ENCODE assay signal across 20 cellular contexts in the genomic region with DNA sequence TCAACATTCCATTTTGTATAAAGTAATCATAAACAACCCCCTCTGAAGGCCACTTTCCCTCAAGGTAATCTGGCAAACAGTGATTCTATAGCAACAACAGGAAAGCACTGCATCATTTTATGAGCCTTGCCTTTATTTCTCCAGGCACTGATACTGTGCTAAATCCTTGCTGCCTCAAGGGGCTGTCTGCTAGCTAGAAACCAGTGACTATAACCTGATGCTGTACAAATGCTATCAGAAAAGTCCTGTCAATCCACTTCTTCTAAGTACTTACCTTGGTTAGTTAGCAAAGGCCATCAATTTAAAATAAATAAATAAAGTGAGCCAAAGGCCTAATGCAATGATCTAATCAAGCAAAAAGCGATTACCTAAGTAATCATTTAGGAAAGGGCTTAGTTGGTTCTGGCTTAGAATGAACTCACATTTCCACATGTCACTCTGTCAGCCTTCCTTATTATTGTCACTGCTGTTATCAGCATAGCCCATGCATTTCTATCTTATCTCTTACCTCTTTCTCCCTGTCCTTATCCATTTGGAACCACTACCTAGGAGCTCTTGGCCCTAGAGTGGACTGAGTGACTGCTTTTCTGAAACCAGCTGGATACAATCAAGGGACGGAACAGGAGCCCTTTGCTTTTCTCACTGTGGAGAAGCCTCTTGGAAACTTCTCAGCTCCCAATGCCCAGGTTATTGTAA.
"Had no signal": no experiment of that assay in that cellular context is flagged by ENCODE, and none has a peak within 500 bp of the region (broad histone marks: within the 10 kb centered on the region; RNA-seq: fewer than 3 reads in every experiment).

No MANE protein-coding gene starts in this region.

- H3K4me3 ChIP-seq: dorsolateral prefrontal cortex, uterus had no signal

- DNase-seq: activated CD4-positive, alpha-beta memory T cell treated with anti-CD3 and anti-CD28 coated beads for 36 hours; activated CD4-positive, alpha-beta T cell treated with anti-CD3 and anti-CD28 coated beads for 48 hours; activated naive CD4-positive, alpha-beta T cell treated with Interleukin-2 at 50 U/mL for 16 hours; activated naive CD8-positive, alpha-beta T cell treated with anti-CD3 and anti-CD28 coated beads for 36 hours; activated T-cell treated with anti-CD3 and anti-CD28 coated beads, Interleukin-2, amount 50 U/mL, for 48 hours; dorsolateral prefrontal cortex; effector memory CD8-positive, alpha-beta T cell; hippocampal formation; nucleus accumbens; small intestine; stimulated activated CD4-positive, alpha-beta T cell treated with anti-CD3 and anti-CD28 coated beads, Interleukin-2, amount 100 ng/mL, for 48 hours; stimulated activated CD8-positive, alpha-beta memory T cell treated with anti-CD3 and anti-CD28 coated beads, Interleukin-4, amount 100 ng/mL, for 48 hours; stimulated activated naive B cell treated with anti-CD40 and anti-IgM and Interleukin-4, amounts not matched to agents 10 μg/mL and 1 μg/mL and 100 μg/mL, for 72 hours; T-cell; trophoblast cell; uterus had no signal

- H3K27me3 ChIP-seq: dorsolateral prefrontal cortex, uterus had no signal

- FAIRE-seq: astrocyte, colon, small intestine, TTC549 had no signal

- H3K36me3 ChIP-seq: uterus had no signal

- H3K4me1 ChIP-seq: uterus had no signal

- ATAC-seq: effector memory CD8-positive, alpha-beta T cell; sciatic nerve; T-cell had no signal

- H3K9me3 ChIP-seq: uterus had no signal

- H3K27ac ChIP-seq: dorsolateral prefrontal cortex, uterus had no signal
